Comparison of ENCODE assay signal across 8 cellular contexts in the genomic region with DNA sequence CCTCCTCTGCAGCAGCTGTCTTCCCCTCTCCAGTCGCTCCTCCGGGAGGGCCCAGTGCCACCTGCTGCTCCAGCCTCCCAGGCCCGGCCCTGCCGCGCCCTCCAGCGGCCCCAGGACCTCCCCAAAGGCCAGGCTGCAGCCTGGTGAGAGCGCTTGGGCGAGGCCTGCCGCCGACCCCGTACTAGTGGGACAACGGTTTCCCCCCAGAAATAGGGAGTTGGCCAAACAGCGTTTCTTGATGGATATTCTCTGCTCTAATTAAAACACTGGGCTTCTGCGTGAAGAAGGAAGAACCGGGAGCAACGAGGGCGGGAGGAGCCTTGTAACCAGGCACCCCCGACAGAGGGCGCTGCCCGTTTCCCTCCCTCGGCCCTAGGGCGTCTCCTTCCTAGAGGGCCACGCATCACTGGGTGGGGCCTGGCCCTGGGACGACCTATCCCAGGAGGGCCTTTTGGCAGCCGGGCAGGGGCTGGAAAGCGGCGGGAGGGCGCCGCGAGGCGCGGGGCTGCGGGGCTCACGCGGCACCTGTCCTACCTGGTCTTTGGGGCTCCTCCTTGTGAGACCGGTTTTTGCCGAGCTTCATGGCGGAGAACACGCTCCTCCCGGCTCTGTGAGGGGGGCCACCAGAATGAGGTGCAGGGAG. TPM values are rescaled to one million over a fixed set of nuclear protein-coding genes. Genes with fewer than 3 reads are reported as not detected.
DNase-seq lines count a peak whose midpoint lies in the region; ATAC-seq and TF ChIP-seq lines count a peak whose summit lies in the region.

No MANE protein-coding gene starts in this region.

- peaks cover 0 to 8% of the 10 kb centered on the region in 2 donors for H3K4me1 ChIP-seq in mucosa of rectum (ENCODE audit: control insufficient read depth in 2 of 2, insufficient read depth in 2 of 2, low read length in 2 of 2)

- peak overlapping the region; percentile 54 to 64 for H3K4me3 ChIP-seq in mucosa of rectum (ENCODE audit: low read length in 2 of 2)

- peak; percentile 80 for TF ChIP-seq CTCF in GM10248 (IDR thresholded peaks at IDR 0.05; ENCODE audit: control extremely low read depth, extremely low read depth, low read depth, missing control alignments)

- CTCF ChIA-PET in GM10248 (lab: Yijun Ruan, JAX) = interaction anchor here (0.7 to 3.3 kb wide), 15 partner anchors 8 to 243 kb away, joined by 3 to 23 read pairs (median 4); no protein-coding TSS in a partner anchor

- peaks cover 0 to 3% of the 10 kb centered on the region in 2 donors for H3K27me3 ChIP-seq in mucosa of rectum (ENCODE audit: control insufficient read depth in 2 of 2, insufficient read depth in 2 of 2, low read length in 2 of 2)

- POLR2A ChIA-PET in GM10248 (lab: Yijun Ruan, JAX) = no interaction called here

- no peak overlapping the region for H3K27ac ChIP-seq in mucosa of rectum (ENCODE audit: low read depth in 2 of 2, low read length in 2 of 2)

- DNase-seq in GM10248 (ENCODE audit: extremely low spot score) (peak; percentile 92), HPDE6-E6E7 (ENCODE audit: extremely low spot score) (peak; percentile 85), NOMO-1 treated with dmso at 0.1 percent for 144 hours (lab: John Stamatoyannopoulos, UW; ENCODE audit: unreplicated experiment) (peak; percentile 85), KG1 (lab: John Stamatoyannopoulos, UW) (no peak)
- peak; percentile 95 for DNase-seq in activated CD8-positive, alpha-beta memory T cell treated with anti-CD3 and anti-CD28 coated beads, Interleukin-2, amount 50 U/mL, for 48 hours
- DNase-seq in stimulated activated CD8-positive, alpha-beta memory T cell treated with anti-CD3 and anti-CD28 coated beads, Interleukin-4, amount 100 ng/mL, for 24 hours (ENCODE audit: low read depth) = peak; percentile 74

- H3K9me3 ChIP-seq in mucosa of rectum (ENCODE audit: control insufficient read depth in 2 of 2, low read length in 2 of 2) = no peaks in the 10 kb centered on the region

- no peaks in the 10 kb centered on the region for H3K36me3 ChIP-seq in mucosa of rectum (ENCODE audit: control insufficient read depth in 2 of 2, insufficient read depth in 2 of 2, low read length in 2 of 2)

- peak; percentile 95 for ATAC-seq in esophagus mucosa

- peak overlapping the region in 1 of 2 donors; percentile 62 for H3K9ac ChIP-seq in mucosa of rectum (ENCODE audit: low read depth in 1 of 2, low read length in 2 of 2)

RNA-seq across cellular contexts. Expression of a gene that starts 25.4 kb away (rescaled TPM):
- not detected for total RNA-seq in esophagus mucosa
